ENCODE assay signal across 8 cellular contexts in genomic region chrX:130170752-130171445, GRCh38. TPM values are rescaled to one million over a fixed set of nuclear protein-coding genes. Genes with fewer than 3 reads are reported as not detected.
DNase-seq lines count a peak whose midpoint lies in the region; ATAC-seq and TF ChIP-seq lines count a peak whose summit lies in the region.

No MANE protein-coding gene starts in this region.

- H3K27me3 Mint-ChIP-seq in natural killer cell (ENCODE audit: low read depth in 2 of 2): peaks cover 0 to 7% of the 10 kb centered on the region in 2 donors

- no peak for TF ChIP-seq POLR2A in suprapubic skin (IDR thresholded peaks at IDR 0.05)

- peaks cover 3% of the 10 kb centered on the region for H3K4me1 ChIP-seq in BE2C
- H3K4me1 ChIP-seq in esophagus (ENCODE audit: control insufficient read depth in 2 of 2, insufficient read depth in 2 of 2, low read length in 1 of 2): peaks cover 0 to 5% of the 10 kb centered on the region in 2 donors
- peaks cover 38% of the 10 kb centered on the region for H3K4me1 ChIP-seq in suprapubic skin

- intact Hi-C loops in natural killer cell (cut with micrococcal nuclease): loop anchor here (5.0 kb wide), 1 partner anchor 89 kb away; no protein-coding TSS in a partner anchor

- H3K27ac ChIP-seq in esophagus (ENCODE audit: low read depth in 2 of 2, low read length in 1 of 2) (no peak overlapping the region), suprapubic skin (no peak overlapping the region)

- H3K4me1 Mint-ChIP-seq in natural killer cell: peaks cover 33 to 44% of the 10 kb centered on the region in 2 donors

- H3K4me3 Mint-ChIP-seq in natural killer cell: peak overlapping the region; percentile 88

- H3K36me3 ChIP-seq in BE2C (no peaks in the 10 kb centered on the region; the same call in 1 of the 2 replicates), esophagus (ENCODE audit: control insufficient read depth in 2 of 2, insufficient read depth in 2 of 2, low read length in 1 of 2) (no peaks in the 10 kb centered on the region), suprapubic skin (no peaks in the 10 kb centered on the region)

- H3K27ac Mint-ChIP-seq in natural killer cell: peak overlapping the region; percentile 73 to 90

- TF ChIP-seq CTCF in BE2C (IDR thresholded peaks at IDR 0.05; ENCODE audit: low read depth, low read length) (no peak), natural killer cell (IDR thresholded peaks at IDR 0.05) (no peak), suprapubic skin (IDR thresholded peaks at IDR 0.05) (no peak)

- ATAC-seq in GM19035 (IDR thresholded peaks at IDR 0.05; ENCODE audit: unreplicated experiment): peak; percentile 77
- peak; percentile 75 for ATAC-seq in HG03342 (IDR thresholded peaks at IDR 0.05; ENCODE audit: unreplicated experiment)
- ATAC-seq in natural killer cell: peak; percentile 66 to 78 (median 74)

- H3K27me3 ChIP-seq in BE2C: no peaks in the 10 kb centered on the region
- H3K27me3 ChIP-seq in esophagus (ENCODE audit: control insufficient read depth in 1 of 2, insufficient read depth in 2 of 2, low read length in 2 of 2): no peaks in the 10 kb centered on the region
- no peaks in the 10 kb centered on the region for H3K27me3 ChIP-seq in suprapubic skin

- TF ChIP-seq EP300 in suprapubic skin (IDR thresholded peaks at IDR 0.05): no peak

- no peaks in the 10 kb centered on the region for H3K36me3 Mint-ChIP-seq in natural killer cell

- 3 to 39% methylated on average over 26 to 36 of the region's 36 CpGs for WGBS in esophagus, 2 donors
- 20% methylated on average over 8 of the region's 36 CpGs for WGBS in suprapubic skin

- H3K4me3 ChIP-seq in BE2C (ENCODE audit: low read depth, low read length) (peak overlapping the region; percentile 82), esophagus (ENCODE audit: low read depth in 1 of 2, low read length in 2 of 2) (peak overlapping the region; percentile 24 to 48), suprapubic skin (peak overlapping the region; percentile 52)

- H3K9me3 ChIP-seq in BE2C: no peaks in the 10 kb centered on the region
- no peaks in the 10 kb centered on the region for H3K9me3 ChIP-seq in esophagus (ENCODE audit: control insufficient read depth in 2 of 2, insufficient read depth in 1 of 2, low read depth in 1 of 2, low read length in 1 of 2)
- H3K9me3 ChIP-seq in suprapubic skin: no peaks in the 10 kb centered on the region

- DNase-seq in BE2C: peak; percentile 87
- DNase-seq in NCI-H748 (lab: John Stamatoyannopoulos, UW; ENCODE audit: unreplicated experiment): peak; percentile 94
- peak; percentile 51 for DNase-seq in activated T-cell treated with anti-CD3 and anti-CD28 coated beads for 1 hour (ENCODE audit: low read depth)
- DNase-seq in natural killer cell: peak; percentile 47
- DNase-seq in suprapubic skin (ENCODE audit: low spot score in 2 of 2): no peak

- no peaks in the 10 kb centered on the region for H3K9me3 Mint-ChIP-seq in natural killer cell

RNA-seq across cellular contexts. Expression of gene RAB33A, which starts 0.9 kb away (rescaled TPM):
- 119 TPM for polyA plus RNA-seq in BE2C (2012; ENCODE audit: insufficient read depth, insufficient read length, low read depth)
- polyA plus RNA-seq in esophagus: under 1 TPM in 1 of 2 donors, not detected in 1; 0.46 TPM
- total RNA-seq in natural killer cell (1 to 10 TPM; 3.2 to 4.4 (median 4.4) TPM), suprapubic skin (not detected)

RNA-seq across cellular contexts. Expression of gene AIFM1, which starts 5.3 kb away (rescaled TPM):
- 54.3 TPM for polyA plus RNA-seq in BE2C (2012; ENCODE audit: insufficient read depth, insufficient read length, low read depth)
- polyA plus RNA-seq in esophagus: 10 to 100 TPM; 16.3 to 22.4 TPM
- 10 to 100 TPM; 16.2 to 21.1 (median 17.0) TPM for total RNA-seq in natural killer cell
- 10 to 100 TPM in 1 of 4 donors, 1 to 10 TPM in 3; 7.6 to 11.9 (median 9.3) TPM for total RNA-seq in suprapubic skin

Comparison
In these comparisons a context has a peak if more than half of its experiments do, and no peak if none do; other contexts are left out.
1. DNase-seq: peak in BE2C (single experiment), NCI-H748 (single experiment), activated T-cell treated with anti-CD3 and anti-CD28 coated beads for 1 hour (single experiment) and natural killer cell (single experiment); none in suprapubic skin (0 of 2).
2. Peak in every context shown above with its lines, with median percentiles within 50 percentile points of each other: H3K4me3 ChIP-seq and ATAC-seq.